8 cellular contexts compared by ENCODE assay signal in genomic region chr4:113394730-113395530, GRCh38.
DNase-seq lines count a peak whose midpoint lies in the region; ATAC-seq, FAIRE-seq and TF ChIP-seq lines count a peak whose summit lies in the region.

No MANE protein-coding gene starts in this region.

- peak; percentile 99 to 100 for TF ChIP-seq RAD21 in liver (IDR thresholded peaks at IDR 0.05)

- 42% methylated on average over 11 of the region's 11 CpGs for WGBS in liver

- no peak overlapping the region for H3K4me3 ChIP-seq in CD4-positive, CD25-positive, alpha-beta regulatory T cell (ENCODE audit: low read depth, low read length)
- H3K4me3 ChIP-seq in WI38 (ENCODE audit: low read depth, low read length) (no peak overlapping the region), liver (ENCODE audit: low read depth in 1 of 3, low read length in 3 of 3) (no peak overlapping the region)

- no peaks in the 10 kb centered on the region for H3K9me3 Mint-ChIP-seq in CD4-positive, CD25-positive, alpha-beta regulatory T cell

- H3K9me3 ChIP-seq in CD4-positive, CD25-positive, alpha-beta regulatory T cell (ENCODE audit: control insufficient read depth in 2 of 2, low read length in 2 of 2), result no peaks in the 10 kb centered on the region
- H3K9me3 ChIP-seq in liver (ENCODE audit: control insufficient read depth in 4 of 4, low read length in 3 of 4), result no peaks in the 10 kb centered on the region

- H3K4me1 ChIP-seq in CD4-positive, CD25-positive, alpha-beta regulatory T cell (ENCODE audit: control insufficient read depth, insufficient read depth, low read length, poor library complexity, severe bottlenecking), result no peaks in the 10 kb centered on the region
- peaks cover 2 to 27% (median 14%) of the 10 kb centered on the region in 4 donors for H3K4me1 ChIP-seq in liver (ENCODE audit: control insufficient read depth in 4 of 4, insufficient read depth in 4 of 4, low read length in 3 of 4)

- no peaks in the 10 kb centered on the region for H3K36me3 Mint-ChIP-seq in CD4-positive, CD25-positive, alpha-beta regulatory T cell

- peak; percentile 61 for FAIRE-seq in colon (lab: Jason Lieb, UNC)

- ATAC-seq in CD4-positive, CD25-positive, alpha-beta regulatory T cell (ENCODE audit: low read depth in 2 of 2), result peak; percentile 84 to 86
- ATAC-seq in GM19035 (IDR thresholded peaks at IDR 0.05; ENCODE audit: unreplicated experiment), result peak; percentile 99
- ATAC-seq in HG03196 (IDR thresholded peaks at IDR 0.05; ENCODE audit: unreplicated experiment), result peak; percentile 93

- H3K27me3 Mint-ChIP-seq in CD4-positive, CD25-positive, alpha-beta regulatory T cell, result peaks cover 7% of the 10 kb centered on the region

- no peaks in the 10 kb centered on the region for H3K36me3 ChIP-seq in CD4-positive, CD25-positive, alpha-beta regulatory T cell (ENCODE audit: control insufficient read depth, insufficient read depth, low read length)
- H3K36me3 ChIP-seq in liver (ENCODE audit: control insufficient read depth in 4 of 4, insufficient read depth in 3 of 4, low read depth in 1 of 4, low read length in 3 of 4), result no peaks in the 10 kb centered on the region

- peak; percentile 34 to 85 (median 73) for DNase-seq in CD4-positive, CD25-positive, alpha-beta regulatory T cell
- DNase-seq in NCI-H2196 treated with DMSO at 0.1 percent for 48 hours (lab: John Stamatoyannopoulos, UW; ENCODE audit: unreplicated experiment), result peak; percentile 24
- peak; percentile 13 to 18 for DNase-seq in stimulated activated CD8-positive, alpha-beta memory T cell treated with anti-CD3 and anti-CD28 coated beads, Interleukin-2, amount 100 ng/mL, for 1 hour (ENCODE audit: low read depth in 2 of 2)

- H3K27ac ChIP-seq in CD4-positive, CD25-positive, alpha-beta regulatory T cell (ENCODE audit: insufficient read depth, low read length, poor library complexity, severe bottlenecking), result no peak overlapping the region
- H3K27ac ChIP-seq in liver (ENCODE audit: low read depth in 1 of 2, low read length in 2 of 2), result peak overlapping the region; percentile 8 to 43

- TF ChIP-seq CTCF in WI38 (IDR thresholded peaks at IDR 0.05; ENCODE audit: low read depth, low read length), result peak; percentile 37; the same call in 1 of the 2 replicates
- TF ChIP-seq CTCF in liver (IDR thresholded peaks at IDR 0.05; ENCODE audit: low read depth, low read length, missing input control), result peak; percentile 96

- H3K27ac Mint-ChIP-seq in CD4-positive, CD25-positive, alpha-beta regulatory T cell, result no peak overlapping the region

- H3K27me3 ChIP-seq in CD4-positive, CD25-positive, alpha-beta regulatory T cell (ENCODE audit: control insufficient read depth, insufficient read depth, low read length), result no peaks in the 10 kb centered on the region
- no peaks in the 10 kb centered on the region for H3K27me3 ChIP-seq in liver (ENCODE audit: control insufficient read depth in 4 of 4, insufficient read depth in 4 of 4, low read length in 3 of 4)

- H3K9ac ChIP-seq in liver (ENCODE audit: low read depth in 1 of 2, low read length in 2 of 2), result peak overlapping the region in 1 of 2 donors; percentile 71

- peaks cover 0 to 2% (median under 1%) of the 10 kb centered on the region in 4 donors for H3K4me1 Mint-ChIP-seq in CD4-positive, CD25-positive, alpha-beta regulatory T cell

- H3K4me3 Mint-ChIP-seq in CD4-positive, CD25-positive, alpha-beta regulatory T cell, result no peak overlapping the region

TF ChIP-seq in liver, 16 proteins besides CTCF, POLR2A, EP300 and RAD21:
- TF ChIP-seq GABPA (IDR thresholded peaks at IDR 0.05 in 1 of 2, conservative IDR thresholded peaks at IDR 0.05 in 1 of 2), result no peak
- TF ChIP-seq TAF1 (conservative IDR thresholded peaks at IDR 0.05), result no peak
- TF ChIP-seq, protein P1, sequence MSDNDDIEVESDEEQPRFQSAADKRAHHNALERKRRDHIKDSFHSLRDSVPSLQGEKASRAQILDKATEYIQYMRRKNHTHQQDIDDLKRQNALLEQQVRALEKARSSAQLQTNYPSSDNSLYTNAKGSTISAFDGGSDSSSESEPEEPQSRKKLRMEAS (IDR thresholded peaks at IDR 0.05), result no peak
- TF ChIP-seq YY1 (IDR thresholded peaks at IDR 0.05), result peak; percentile 90
- TF ChIP-seq FOXA2 (IDR thresholded peaks at IDR 0.05), result peak; percentile 42
- no peak for TF ChIP-seq EGR1 (IDR thresholded peaks at IDR 0.05; ENCODE audit: low read depth in 2 of 2)
- peak; percentile 64 to 76 for TF ChIP-seq HNF4A (conservative IDR thresholded peaks at IDR 0.05)
- no peak for TF ChIP-seq NR2F2 (IDR thresholded peaks at IDR 0.05)
- peak; percentile 32 for TF ChIP-seq ZBTB33 (IDR thresholded peaks at IDR 0.05)
- no peak for TF ChIP-seq REST (IDR thresholded peaks at IDR 0.05)
- no peak for TF ChIP-seq FOXA1 (IDR thresholded peaks at IDR 0.05)
- peak in 1 of 2 donors; percentile 27 for TF ChIP-seq JUND (IDR thresholded peaks at IDR 0.05)
- no peak for TF ChIP-seq SP1 (IDR thresholded peaks at IDR 0.05)
- TF ChIP-seq, protein P2, sequence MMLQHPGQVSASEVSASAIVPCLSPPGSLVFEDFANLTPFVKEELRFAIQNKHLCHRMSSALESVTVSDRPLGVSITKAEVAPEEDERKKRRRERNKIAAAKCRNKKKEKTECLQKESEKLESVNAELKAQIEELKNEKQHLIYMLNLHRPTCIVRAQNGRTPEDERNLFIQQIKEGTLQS (IDR thresholded peaks at IDR 0.05), result no peak
- peak; percentile 25 for TF ChIP-seq HNF4G (IDR thresholded peaks at IDR 0.05)
- peak; percentile 18 to 33 for TF ChIP-seq RXRA (IDR thresholded peaks at IDR 0.05)
TF ChIP-seq in liver: peak in this region for 7.

Comparison
In these comparisons a context has a peak if more than half of its experiments do, and no peak if none do; other contexts are left out.
1. DNase-seq: peak in every context shown above with its lines; median percentile 73 in CD4-positive, CD25-positive, alpha-beta regulatory T cell; 24 in NCI-H2196 treated with DMSO at 0.1 percent for 48 hours; 16 in stimulated activated CD8-positive, alpha-beta memory T cell treated with anti-CD3 and anti-CD28 coated beads, Interleukin-2, amount 100 ng/mL, for 1 hour.